8 cellular contexts compared by ENCODE assay signal in genomic region chr16:88453621-88454314, GRCh38. TPM values are rescaled to one million over a fixed set of nuclear protein-coding genes. Genes with fewer than 3 reads are reported as not detected.
A peak's percentile ranks its signal among the peaks of the same experiment; 100 is the strongest.
DNase-seq lines count a peak whose midpoint lies in the region; ATAC-seq and TF ChIP-seq lines count a peak whose summit lies in the region.

No MANE protein-coding gene starts in this region.

- H3K79me1 ChIP-seq in trophoblast cell (ENCODE audit: low read length) = peaks cover 11% of the 10 kb centered on the region

- H2BK5ac ChIP-seq in trophoblast cell (ENCODE audit: low read depth, low read length, poor library complexity) = peak overlapping the region; percentile 53

- peaks cover 4% of the 10 kb centered on the region for H3K79me2 ChIP-seq in trophoblast cell (ENCODE audit: control insufficient read depth, insufficient read depth, low read length, poor library complexity)

- H3K14ac ChIP-seq in trophoblast cell (ENCODE audit: low read length) = peak overlapping the region; percentile 65

- H3K27me3 ChIP-seq in WERI-Rb-1 (ENCODE audit: insufficient read depth, low read depth, severe bottlenecking) (no peaks in the 10 kb centered on the region), trophoblast cell (ENCODE audit: insufficient read depth, low read length) (no peaks in the 10 kb centered on the region)

- DNase-seq in SIG-M5 treated with dmso at 0.1 percent for 504 hours (lab: John Stamatoyannopoulos, UW; ENCODE audit: unreplicated experiment) = peak; percentile 22
- DNase-seq in SIG-M5 (lab: John Stamatoyannopoulos, UW) = no peak
- no peak for DNase-seq in WERI-Rb-1
- peak; percentile 74 to 77 for DNase-seq in erythroblast (lab: John Stamatoyannopoulos, UW)
- DNase-seq in trophoblast cell = peak; percentile 78 to 81
- no peak for DNase-seq in cortex of kidney (lab: John Stamatoyannopoulos, UW)

- WGBS in trophoblast cell (ENCODE audit: extremely low coverage, insufficient coverage, insufficient read length) = no CpG with 5 or more reads among the region's 77 CpGs

- peak overlapping the region; percentile 17 for H2AFZ ChIP-seq in trophoblast cell (ENCODE audit: insufficient read depth, low read length, poor library complexity)

- H2BK12ac ChIP-seq in trophoblast cell (ENCODE audit: low read length) = no peak overlapping the region

- H3K4me2 ChIP-seq in trophoblast cell (ENCODE audit: low read length) = peak overlapping the region; percentile 86

- H4K12ac ChIP-seq in trophoblast cell (ENCODE audit: low read depth, low read length) = no peak overlapping the region

- H4K91ac ChIP-seq in trophoblast cell (ENCODE audit: low read depth, low read length) = peak overlapping the region; percentile 68

- H3K23ac ChIP-seq in trophoblast cell (ENCODE audit: low read length) = no peak overlapping the region

- peak overlapping the region; percentile 50 for H2AK5ac ChIP-seq in trophoblast cell (ENCODE audit: low read length)

- ATAC-seq in GM21737 (IDR thresholded peaks at IDR 0.05; ENCODE audit: unreplicated experiment) (no peak), HG03025 (IDR thresholded peaks at IDR 0.05; ENCODE audit: low FRiP score, unreplicated experiment) (no peak)

- H2BK120ac ChIP-seq in trophoblast cell (ENCODE audit: insufficient read depth, low read length, poor library complexity) = peak overlapping the region; percentile 39

- TF ChIP-seq POLR2A in erythroblast (IDR thresholded peaks at IDR 0.05; ENCODE audit: low read length) = no peak

- no peaks in the 10 kb centered on the region for H3K9me3 ChIP-seq in WERI-Rb-1 (ENCODE audit: severe bottlenecking)
- no peaks in the 10 kb centered on the region for H3K9me3 ChIP-seq in trophoblast cell (ENCODE audit: insufficient read depth, low read depth, low read length)

- H3K27ac ChIP-seq in WERI-Rb-1 (no peak overlapping the region), trophoblast cell (ENCODE audit: low read depth, low read length) (peak overlapping the region; percentile 64)

- no peak for TF ChIP-seq CTCF in WERI-Rb-1 (IDR thresholded peaks at IDR 0.05; ENCODE audit: low read depth, low read length)

- H3K36me3 ChIP-seq in WERI-Rb-1 (no peaks in the 10 kb centered on the region), trophoblast cell (ENCODE audit: control insufficient read depth in 1 of 2, insufficient read depth in 2 of 2, low read length in 2 of 2) (no peaks in the 10 kb centered on the region)

- H4K8ac ChIP-seq in trophoblast cell (ENCODE audit: low read depth, low read length) = peak overlapping the region; percentile 31

- H3K4me1 ChIP-seq in trophoblast cell (ENCODE audit: control insufficient read depth in 1 of 2, insufficient read depth in 2 of 2, low read length in 2 of 2) = peaks cover 18 to 22% of the 10 kb centered on the region in 2 experiments

- H3K4ac ChIP-seq in trophoblast cell (ENCODE audit: low read depth, low read length) = peak overlapping the region; percentile 30

- peak overlapping the region; percentile 85 for H3K18ac ChIP-seq in trophoblast cell (ENCODE audit: low read length)

- peak overlapping the region; percentile 50 for H3K4me3 ChIP-seq in WERI-Rb-1 (ENCODE audit: low read depth, low read length)
- peak overlapping the region; percentile 77 for H3K4me3 ChIP-seq in trophoblast cell (ENCODE audit: low read depth, low read length)

- no peak overlapping the region for H3K9ac ChIP-seq in trophoblast cell (ENCODE audit: low read length)

RNA-seq across cellular contexts. Expression of gene ZFPM1, which starts 0.7 kb away (rescaled TPM):
- polyA plus RNA-seq in trophoblast cell (2013) = 4.0 and 4.1 TPM in 2 replicates

Comparison
In these comparisons a context has a peak if more than half of its experiments do, and no peak if none do; other contexts are left out.
1. DNase-seq: peak in SIG-M5 treated with dmso at 0.1 percent for 504 hours (single experiment), erythroblast (2 of 2) and trophoblast cell (2 of 2); none in SIG-M5 (single experiment), WERI-Rb-1 (single experiment) and cortex of kidney (single experiment).